ENCODE assay signal across 16 cellular contexts in the genomic region with DNA sequence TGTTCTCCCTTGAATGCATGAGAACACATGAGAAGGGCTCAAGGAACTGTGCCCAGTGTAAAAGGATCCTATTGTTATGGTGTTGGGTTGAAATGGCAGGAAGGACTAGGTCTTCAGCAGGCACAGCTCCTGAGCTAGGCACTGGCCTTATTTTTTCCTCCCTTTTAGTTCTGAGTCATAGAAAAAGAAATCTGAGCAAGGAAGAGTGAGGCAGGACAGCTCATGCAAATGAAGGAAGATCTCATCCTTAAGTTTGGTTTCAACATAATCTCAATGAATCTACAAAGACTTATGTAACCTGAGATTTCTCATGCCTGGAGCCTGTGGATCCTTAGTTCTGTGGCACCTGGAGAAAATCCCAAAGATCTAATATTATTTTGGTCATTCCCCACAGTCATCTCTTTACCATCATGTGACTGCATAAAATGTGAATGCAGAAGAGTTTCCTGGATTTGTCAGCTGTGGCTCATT.
A peak's percentile ranks its signal among the peaks of the same experiment; 100 is the strongest.
DNase-seq lines count a peak whose midpoint lies in the region; ATAC-seq, FAIRE-seq and TF ChIP-seq lines count a peak whose summit lies in the region.
"Had no signal": no experiment of that assay in that cellular context is flagged by ENCODE, and none has a peak within 500 bp of the region (broad histone marks: within the 10 kb centered on the region; RNA-seq: fewer than 3 reads in every experiment).

No MANE protein-coding gene starts in this region.

- peak overlapping the region; percentile 14; the same call in 1 of the 2 replicates for H3K4me3 ChIP-seq in GM12878
- no peak overlapping the region for H3K4me3 ChIP-seq in stomach
- H3K4me3 ChIP-seq: lung, thoracic aorta had no signal

- H3K36me3 ChIP-seq in GM12878 (ENCODE audit: control insufficient read depth in 2 of 2, insufficient read depth in 2 of 2, low read length in 1 of 2) = no peaks in the 10 kb centered on the region
- H3K36me3 ChIP-seq in stomach = no peaks in the 10 kb centered on the region
- H3K36me3 ChIP-seq: thoracic aorta had no signal

- POLR2A ChIA-PET in GM12878 (lab: Charles Lee) = no interaction called here

- H3K27me3 Mint-ChIP-seq in HFFc6 (ENCODE audit: insufficient read depth) (no peaks in the 10 kb centered on the region), T-helper 17 cell (no peaks in the 10 kb centered on the region)
- peaks cover 2% of the 10 kb centered on the region for H3K27me3 Mint-ChIP-seq in activated T-helper 2 cell treated with anti-CD3 and anti-CD28 coated beads, Interferon-gamma antibody, Interleukin-2, Interleukin-4, amounts not matched to agents 10 μg/mL and 5 μg/mL and 100 μg/mL, durations not matched to agents 14 hours and 24 hours and 36 hours (ENCODE audit: low read depth)
- H3K27me3 Mint-ChIP-seq: activated CD4-positive, alpha-beta T cell treated with anti-CD3 and anti-CD28 coated beads, Interleukin-2, amount 10 ng/mL, durations not matched to agents 7 days and 5 days had no signal

- TF ChIP-seq CTCF in HFFc6 (IDR thresholded peaks at IDR 0.05) (no peak), GM12878 (IDR thresholded peaks at IDR 0.05 in 2 of 3, conservative IDR thresholded peaks at IDR 0.05 in 1 of 3; ENCODE audit: control insufficient read depth in 2 of 3, extremely low read depth in 1 of 3, insufficient read depth in 1 of 3, low read depth in 3 of 3, low read length in 3 of 3) (no peak), stomach (IDR thresholded peaks at IDR 0.05) (no peak)

- SMC1A ChIA-PET in GM12878 (lab: Charles Lee; ENCODE audit: uncharacterized antibody, unreplicated experiment) = interaction anchor here (0.6 to 1.5 kb wide), 4 partner anchors 19 to 498 kb away, joined by 3 to 4 read pairs (median 3); no protein-coding TSS in a partner anchor

- in situ Hi-C loops in GM12878 (cut with MboI) = no loop called here

- peak; percentile 23 for FAIRE-seq in GM12878 (lab: Jason Lieb, UNC)

- H3K9me3 ChIP-seq in GM12878 (replicated peaks; ENCODE audit: control insufficient read depth, insufficient read depth, low read length) (no peaks in the 10 kb centered on the region; the same call in 1 of the 3 replicates), stomach (peaks cover 0 to 3% (median 1%) of the 10 kb centered on the region in 4 donors), T-helper 17 cell (ENCODE audit: control insufficient read depth, low read length, poor library complexity, severe bottlenecking) (no peaks in the 10 kb centered on the region)

- no peak for TF ChIP-seq EP300 in GM12878 (IDR thresholded peaks at IDR 0.05; ENCODE audit: borderline replicate concordance in 1 of 2, control insufficient read depth in 1 of 2, low read depth in 2 of 2, low read length in 2 of 2)
- no peak for TF ChIP-seq EP300 in stomach (IDR thresholded peaks at IDR 0.05)

- H3K4me2 ChIP-seq in GM12878 (ENCODE audit: control insufficient read depth, insufficient read depth) = no peak overlapping the region

- H3K27ac ChIP-seq in GM12878 (ENCODE audit: control insufficient read depth, insufficient read depth) (no peak overlapping the region), stomach (no peak overlapping the region)
- H3K27ac ChIP-seq: C4-2B, thoracic aorta had no signal

- DNase-seq in AG08395 (ENCODE audit: low spot score) = peak; percentile 67
- DNase-seq in HFFc6 = peak; percentile 26
- DNase-seq in GM12878 (ENCODE audit: low read depth, low spot score) = no peak
- DNase-seq in kidney tubule cell (ENCODE audit: low spot score) = peak; percentile 65
- DNase-seq in stomach = no peak
- DNase-seq in T-helper 17 cell = no peak
- no peak for DNase-seq in activated T-helper 2 cell treated with anti-CD3 and anti-CD28 coated beads, Interferon-gamma antibody, Interleukin-2, Interleukin-4, amounts not matched to agents 10 μg/mL and 5 μg/mL and 100 μg/mL, durations not matched to agents 14 hours and 24 hours and 36 hours (ENCODE audit: low spot score)
- DNase-seq: activated CD4-positive, alpha-beta T cell treated with anti-CD3 and anti-CD28 coated beads, Interleukin-2, amount 10 ng/mL, durations not matched to agents 7 days and 5 days; activated naive CD4-positive, alpha-beta T cell; head of caudate nucleus; NCI-H1092; NCI-H69 had no signal

- no peak overlapping the region for H2AFZ ChIP-seq in GM12878 (ENCODE audit: control insufficient read depth, low read depth, low read length)

- H3K79me2 ChIP-seq in GM12878 (ENCODE audit: control insufficient read depth, insufficient read depth, low read length) = no peaks in the 10 kb centered on the region

- H3K9me3 Mint-ChIP-seq in HFFc6 = no peaks in the 10 kb centered on the region
- H3K9me3 Mint-ChIP-seq in activated T-helper 2 cell treated with anti-CD3 and anti-CD28 coated beads, Interferon-gamma antibody, Interleukin-2, Interleukin-4, amounts not matched to agents 10 μg/mL and 5 μg/mL and 100 μg/mL, durations not matched to agents 14 hours and 24 hours and 36 hours = peaks cover 13% of the 10 kb centered on the region

- no peaks in the 10 kb centered on the region for H3K4me1 ChIP-seq in GM12878 (ENCODE audit: control insufficient read depth, insufficient read depth, low read length)
- H3K4me1 ChIP-seq in stomach = no peaks in the 10 kb centered on the region

- H3K27me3 ChIP-seq in GM12878 (replicated peaks in 1 of 2; ENCODE audit: control insufficient read depth in 2 of 2, insufficient read depth in 2 of 2, low read length in 1 of 2) (no peaks in the 10 kb centered on the region), stomach (no peaks in the 10 kb centered on the region)

- intact Hi-C loops in GM12878 (cut with micrococcal nuclease; ENCODE audit: unreplicated experiment) = no loop called here
- intact Hi-C loops in stomach (cut with DNase I; ENCODE audit: low total_unique reads) = no loop called here
- intact Hi-C loops in activated T-helper 2 cell treated with anti-CD3 and anti-CD28 coated beads, Interferon-gamma antibody, Interleukin-2, Interleukin-4, amounts not matched to agents 10 μg/mL and 5 μg/mL and 100 μg/mL, durations not matched to agents 14 hours and 24 hours and 36 hours (cut with micrococcal nuclease) = no loop called here

- BruUV-seq in GM12878 (replicated peaks; lab: Mats Ljungman, UMichigan) = no TSS peak

- H3K27ac Mint-ChIP-seq in HFFc6 (no peak overlapping the region), T-helper 17 cell (no peak overlapping the region)
- no peak overlapping the region for H3K27ac Mint-ChIP-seq in activated T-helper 2 cell treated with anti-CD3 and anti-CD28 coated beads, Interferon-gamma antibody, Interleukin-2, Interleukin-4, amounts not matched to agents 10 μg/mL and 5 μg/mL and 100 μg/mL, durations not matched to agents 14 hours and 24 hours and 36 hours
- H3K27ac Mint-ChIP-seq: activated CD4-positive, alpha-beta T cell treated with anti-CD3 and anti-CD28 coated beads, Interleukin-2, amount 10 ng/mL, durations not matched to agents 7 days and 5 days had no signal

- H3K4me1 Mint-ChIP-seq in HFFc6 (ENCODE audit: low read depth) = peaks cover 13% of the 10 kb centered on the region
- H3K4me1 Mint-ChIP-seq in T-helper 17 cell = no peaks in the 10 kb centered on the region
- no peaks in the 10 kb centered on the region for H3K4me1 Mint-ChIP-seq in activated T-helper 2 cell treated with anti-CD3 and anti-CD28 coated beads, Interferon-gamma antibody, Interleukin-2, Interleukin-4, amounts not matched to agents 10 μg/mL and 5 μg/mL and 100 μg/mL, durations not matched to agents 14 hours and 24 hours and 36 hours (ENCODE audit: low read depth)
- H3K4me1 Mint-ChIP-seq: activated CD4-positive, alpha-beta T cell treated with anti-CD3 and anti-CD28 coated beads, Interleukin-2, amount 10 ng/mL, durations not matched to agents 7 days and 5 days had no signal

- H3K9ac ChIP-seq in GM12878 (ENCODE audit: control insufficient read depth, insufficient read depth, low read length) = no peak overlapping the region

- CTCF ChIA-PET in GM12878 (lab: Yijun Ruan, JAX) = no interaction called here

- no peaks in the 10 kb centered on the region for H4K20me1 ChIP-seq in GM12878 (ENCODE audit: control insufficient read depth, insufficient read depth)

- H3K36me3 Mint-ChIP-seq in HFFc6 (ENCODE audit: low read depth) (no peaks in the 10 kb centered on the region), T-helper 17 cell (ENCODE audit: low read depth) (peaks cover 4% of the 10 kb centered on the region)
- H3K36me3 Mint-ChIP-seq in activated T-helper 2 cell treated with anti-CD3 and anti-CD28 coated beads, Interferon-gamma antibody, Interleukin-2, Interleukin-4, amounts not matched to agents 10 μg/mL and 5 μg/mL and 100 μg/mL, durations not matched to agents 14 hours and 24 hours and 36 hours (ENCODE audit: low read depth) = no peaks in the 10 kb centered on the region

- TF ChIP-seq POLR2A in GM12878 (IDR thresholded peaks at IDR 0.05; ENCODE audit: low read depth, low read length) (no peak), stomach (IDR thresholded peaks at IDR 0.05) (no peak)

- RAD21 ChIA-PET in GM12878 (lab: Charles Lee; ENCODE audit: unreplicated experiment) = no interaction called here

- ATAC-seq in GM12878 (no peak), GM18519 (IDR thresholded peaks at IDR 0.05; ENCODE audit: low FRiP score, unreplicated experiment) (no peak), T-helper 17 cell (no peak)

- H3K4me3 Mint-ChIP-seq in HFFc6 = no peak overlapping the region
- H3K4me3 Mint-ChIP-seq in T-helper 17 cell = no peak overlapping the region
- H3K4me3 Mint-ChIP-seq in activated T-helper 2 cell treated with anti-CD3 and anti-CD28 coated beads, Interferon-gamma antibody, Interleukin-2, Interleukin-4, amounts not matched to agents 10 μg/mL and 5 μg/mL and 100 μg/mL, durations not matched to agents 14 hours and 24 hours and 36 hours (ENCODE audit: low read depth) = no peak overlapping the region
- H3K4me3 Mint-ChIP-seq: activated CD4-positive, alpha-beta T cell treated with anti-CD3 and anti-CD28 coated beads, Interleukin-2, amount 10 ng/mL, durations not matched to agents 7 days and 5 days had no signal

- no peak for TF ChIP-seq RAD21 in GM12878 (IDR thresholded peaks at IDR 0.05; ENCODE audit: insufficient read depth, low read depth, low read length)

Comparison
In these comparisons a context has a peak if more than half of its experiments do, and no peak if none do; other contexts are left out.
1. DNase-seq: peak in AG08395 (single experiment), HFFc6 (single experiment) and kidney tubule cell (single experiment); none in GM12878 (single experiment), stomach (single experiment), T-helper 17 cell (0 of 3) and activated T-helper 2 cell treated with anti-CD3 and anti-CD28 coated beads, Interferon-gamma antibody, Interleukin-2, Interleukin-4, amounts not matched to agents 10 μg/mL and 5 μg/mL and 100 μg/mL, durations not matched to agents 14 hours and 24 hours and 36 hours (single experiment).